24 cellular contexts compared by ENCODE assay signal in the genomic region with DNA sequence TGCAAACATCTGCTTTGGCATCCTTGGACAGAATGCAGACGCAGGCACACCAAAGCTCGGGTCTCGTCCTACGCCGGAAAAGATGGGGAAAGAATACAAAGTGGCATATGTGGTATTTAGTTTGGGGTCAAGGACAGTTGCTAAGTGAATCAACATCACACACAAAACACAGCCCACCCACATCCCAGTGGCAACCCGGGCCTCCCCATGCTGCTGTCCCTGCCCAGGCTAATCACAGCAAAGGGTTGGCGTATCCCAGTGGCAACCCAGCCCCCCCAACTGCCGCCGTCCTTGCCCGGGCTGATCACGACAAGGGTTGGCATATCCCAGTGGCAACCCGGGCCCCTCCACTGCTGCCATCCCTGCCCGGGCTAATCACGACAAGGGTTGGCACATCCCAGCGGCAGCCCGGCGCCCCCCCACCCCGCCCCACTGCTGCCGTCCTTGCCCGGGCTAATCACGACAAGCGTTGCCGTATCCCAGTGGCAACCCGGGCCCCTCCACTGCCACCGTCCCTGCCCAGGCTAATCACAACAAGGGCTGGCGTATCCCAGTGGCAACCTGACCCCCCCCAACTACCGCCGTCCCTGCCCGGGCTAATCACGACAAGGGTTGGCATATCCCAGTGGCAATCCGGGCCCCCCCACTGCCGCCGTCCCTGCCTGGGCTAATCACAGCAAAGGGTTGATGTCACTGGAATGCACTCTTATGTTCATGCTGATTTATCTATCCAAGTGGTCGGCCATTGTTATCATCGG.
"Had no signal": no experiment of that assay in that cellular context is flagged by ENCODE, and none has a peak within 500 bp of the region (broad histone marks: within the 10 kb centered on the region; RNA-seq: fewer than 3 reads in every experiment).

No MANE protein-coding gene starts in this region.

- H3K4me3 Mint-ChIP-seq: activated CD4-positive, alpha-beta T cell treated with anti-CD3 and anti-CD28 coated beads, Interleukin-2, amount 10 ng/mL, durations not matched to agents 7 days and 5 days; activated CD8-positive, alpha-beta T cell treated with anti-CD3 and anti-CD28 coated beads for 36 hours; activated T-cell treated with anti-CD3 and anti-CD28 coated beads, Interleukin-2, amount 50 U/mL, for 72 hours; memory B cell; naive B cell; stimulated activated effector memory CD8-positive, alpha-beta T cell treated with anti-CD3 and anti-CD28 coated beads, Interleukin-12 subunit alpha, Interleukin-12 subunit beta, amount 100 ng/mL, for 72 hours; stimulated activated naive CD8-positive, alpha-beta T cell treated with anti-CD3 and anti-CD28 coated beads, Interleukin-15, amount 100 ng/mL, for 72 hours; T-cell; T-helper 2 cell treated with Interferon-gamma antibody and Interleukin-4, amounts not matched to agents 5 μg/mL and 100 μg/mL, for 36 hours had no signal

- H3K4me1 ChIP-seq: ascending aorta, esophagus muscularis mucosa, tibial artery had no signal

- ATAC-seq: activated CD8-positive, alpha-beta T cell treated with anti-CD3 and anti-CD28 coated beads for 36 hours; activated naive CD4-positive, alpha-beta T cell treated with anti-CD3 and anti-CD28 coated beads, Interleukin-2, amount 50 U/mL, for 72 hours; activated T-cell treated with anti-CD3 and anti-CD28 coated beads, Interleukin-2, amount 50 U/mL, for 72 hours; stimulated activated effector memory CD8-positive, alpha-beta T cell treated with anti-CD3 and anti-CD28 coated beads, Interleukin-12 subunit alpha, Interleukin-12 subunit beta, amount 100 ng/mL, for 72 hours; stimulated activated naive CD8-positive, alpha-beta T cell treated with anti-CD3 and anti-CD28 coated beads, Interleukin-15, amount 100 ng/mL, for 72 hours; T-cell had no signal

- H3K9me3 Mint-ChIP-seq: activated CD8-positive, alpha-beta T cell treated with anti-CD3 and anti-CD28 coated beads for 36 hours had no signal

- H3K27me3 ChIP-seq: ascending aorta, brain microvascular endothelial cell had no signal

- H3K36me3 ChIP-seq: ascending aorta, brain microvascular endothelial cell, esophagus muscularis mucosa, tibial artery, WERI-Rb-1 had no signal

- H3K4me3 ChIP-seq: ascending aorta, esophagus muscularis mucosa, tibial artery had no signal

- H3K27me3 Mint-ChIP-seq: activated CD4-positive, alpha-beta T cell treated with anti-CD3 and anti-CD28 coated beads, Interleukin-2, amount 10 ng/mL, durations not matched to agents 7 days and 5 days had no signal

- H3K9me3 ChIP-seq: ascending aorta, esophagus muscularis mucosa, tibial artery had no signal

- H3K27ac ChIP-seq: ascending aorta, brain microvascular endothelial cell, esophagus muscularis mucosa, tibial artery, WERI-Rb-1 had no signal

- H3K36me3 Mint-ChIP-seq: activated naive CD4-positive, alpha-beta T cell treated with anti-CD3 and anti-CD28 coated beads, Interleukin-2, amount 50 U/mL, for 72 hours; memory B cell; naive B cell; stimulated activated effector memory CD8-positive, alpha-beta T cell treated with anti-CD3 and anti-CD28 coated beads, Interleukin-12 subunit alpha, Interleukin-12 subunit beta, amount 100 ng/mL, for 72 hours; T-cell had no signal

- H3K4me1 Mint-ChIP-seq: activated CD4-positive, alpha-beta T cell treated with anti-CD3 and anti-CD28 coated beads, Interleukin-2, amount 10 ng/mL, durations not matched to agents 7 days and 5 days; memory B cell; naive B cell; stimulated activated effector memory CD8-positive, alpha-beta T cell treated with anti-CD3 and anti-CD28 coated beads, Interleukin-12 subunit alpha, Interleukin-12 subunit beta, amount 100 ng/mL, for 72 hours; stimulated activated naive CD8-positive, alpha-beta T cell treated with anti-CD3 and anti-CD28 coated beads, Interleukin-15, amount 100 ng/mL, for 72 hours; T-cell had no signal

- DNase-seq: activated CD4-positive, alpha-beta T cell treated with anti-CD3 and anti-CD28 coated beads, Interleukin-2, amount 10 ng/mL, durations not matched to agents 7 days and 5 days; activated CD4-positive, CD25-positive, alpha-beta regulatory T cell treated with anti-CD3 and anti-CD28 coated beads, Interleukin-2, amount 50 U/mL, for 72 hours; activated CD8-positive, alpha-beta T cell treated with anti-CD3 and anti-CD28 coated beads for 36 hours; activated gamma-delta T cell; activated T-cell treated with anti-CD3 and anti-CD28 coated beads, Interleukin-2, amount 50 U/mL, for 72 hours; brain microvascular endothelial cell; caudate nucleus; dermis blood vessel endothelial cell; effector memory CD4-positive, alpha-beta T cell; hippocampal formation; naive B cell; occipital lobe; stimulated activated CD4-positive, alpha-beta T cell treated with anti-CD3 and anti-CD28 coated beads, Interleukin-12 subunit alpha, Interleukin-12 subunit beta, amount 100 ng/mL, for 4 hours; stimulated activated naive CD8-positive, alpha-beta T cell treated with anti-CD3 and anti-CD28 coated beads, Interleukin-15, amount 100 ng/mL, for 72 hours; T-cell; WERI-Rb-1 had no signal

- H3K27ac Mint-ChIP-seq: activated CD4-positive, alpha-beta T cell treated with anti-CD3 and anti-CD28 coated beads, Interleukin-2, amount 10 ng/mL, durations not matched to agents 7 days and 5 days; activated CD8-positive, alpha-beta T cell treated with anti-CD3 and anti-CD28 coated beads for 36 hours; activated naive CD4-positive, alpha-beta T cell treated with anti-CD3 and anti-CD28 coated beads, Interleukin-2, amount 50 U/mL, for 72 hours; activated T-cell treated with anti-CD3 and anti-CD28 coated beads, Interleukin-2, amount 50 U/mL, for 72 hours; memory B cell; naive B cell; progenitor cell of endocrine pancreas; stimulated activated effector memory CD8-positive, alpha-beta T cell treated with anti-CD3 and anti-CD28 coated beads, Interleukin-12 subunit alpha, Interleukin-12 subunit beta, amount 100 ng/mL, for 72 hours; stimulated activated naive CD8-positive, alpha-beta T cell treated with anti-CD3 and anti-CD28 coated beads, Interleukin-15, amount 100 ng/mL, for 72 hours; T-cell; T-helper 2 cell treated with Interferon-gamma antibody and Interleukin-4, amounts not matched to agents 5 μg/mL and 100 μg/mL, for 36 hours had no signal
